In genomic region chr12:113495941-113496340, GRCh38 we compare ENCODE assay signal across 16 cellular contexts. TPM values are rescaled to one million over a fixed set of nuclear protein-coding genes. Genes with fewer than 3 reads are reported as not detected.
"Had no signal": no experiment of that assay in that cellular context is flagged by ENCODE, and none has a peak within 500 bp of the region (broad histone marks: within the 10 kb centered on the region; RNA-seq: fewer than 3 reads in every experiment).

No MANE protein-coding gene starts in this region.

RNA-seq across cellular contexts. Expression of gene LHX5, which starts 24.3 kb away (rescaled TPM):
- total RNA-seq: activated naive CD4-positive, alpha-beta T cell treated with anti-CD3 and anti-CD28 coated beads for 36 hours; activated naive CD4-positive, alpha-beta T cell treated with anti-CD3 and anti-CD28 coated beads, Interleukin-2, amount 50 U/mL, for 72 hours; activated naive CD8-positive, alpha-beta T cell treated with anti-CD3 and anti-CD28 coated beads for 36 hours; activated naive CD8-positive, alpha-beta T cell treated with anti-CD3 and anti-CD28 coated beads, Interleukin-2, amount 10 ng/mL, durations not matched to agents 7 days and 5 days; activated T-cell treated with anti-CD3 and anti-CD28 coated beads, Interleukin-2, amount 50 U/mL, for 4 hours; activated T-helper 1 cell treated with anti-CD3 and anti-CD28 coated beads, Interleukin-12 subunit alpha, Interleukin-12 subunit beta, Interleukin-2, Interleukin-4 antibody, amounts not matched to agents 30 ng/mL and 10 ng/mL and 1 ng/mL, durations not matched to agents 14 hours and 24 hours and 36 hours; activated T-helper 17 cell treated with anti-CD3 and anti-CD28 coated beads, Interleukin-2, amount 50 U/mL, for 72 hours; activated T-helper 2 cell treated with anti-CD3 and anti-CD28 coated beads, Interferon-gamma antibody, Interleukin-2, Interleukin-4, amounts not matched to agents 10 μg/mL and 5 μg/mL and 100 μg/mL, durations not matched to agents 14 hours and 24 hours and 36 hours; adrenal gland; aorta; ascending aorta; body of pancreas; breast epithelium; cardiac muscle cell; cardiac septum; chondrocyte had no signal
- polyA plus RNA-seq: adrenal gland, aorta, cardiac muscle cell had no signal
